In genomic region chr5:158434749-158435148, GRCh38 we compare ENCODE assay signal across 14 cellular contexts.
DNase-seq lines count a peak whose midpoint lies in the region; ATAC-seq and TF ChIP-seq lines count a peak whose summit lies in the region.
"Had no signal": no experiment of that assay in that cellular context is flagged by ENCODE, and none has a peak within 500 bp of the region (broad histone marks: within the 10 kb centered on the region; RNA-seq: fewer than 3 reads in every experiment).

No MANE protein-coding gene starts in this region.

- no peak overlapping the region for H3K9ac ChIP-seq in Karpas-422 (ENCODE audit: low read length)

- peak; percentile 8 for ATAC-seq in HG03045 (IDR thresholded peaks at IDR 0.05; ENCODE audit: unreplicated experiment)
- ATAC-seq in activated CD8-positive, alpha-beta T cell treated with anti-CD3 and anti-CD28 coated beads, Interleukin-2, amount 10 ng/mL, durations not matched to agents 7 days and 5 days: peak; percentile 18
- ATAC-seq in stimulated activated memory B cell treated with anti-CD40 and anti-IgM and Interleukin-4, amounts not matched to agents 10 μg/mL and 1 μg/mL and 100 μg/mL, for 72 hours: peak; percentile 16

- H4K20me1 ChIP-seq in Karpas-422 (ENCODE audit: insufficient read depth, low read depth, low read length): no peaks in the 10 kb centered on the region

- H3K4me1 ChIP-seq in prostate gland (replicated peaks): no peaks in the 10 kb centered on the region
- H3K4me1 ChIP-seq in Karpas-422 (ENCODE audit: low read length): peaks cover 7% of the 10 kb centered on the region

- H3K9me3 ChIP-seq in prostate gland (no peaks in the 10 kb centered on the region), Karpas-422 (ENCODE audit: low read length) (no peaks in the 10 kb centered on the region)

- peaks cover 7% of the 10 kb centered on the region for H3K36me3 Mint-ChIP-seq in activated naive CD4-positive, alpha-beta T cell treated with anti-CD3 and anti-CD28 coated beads, Interleukin-2, amount 10 ng/mL, durations not matched to agents 7 days and 5 days
- H3K36me3 Mint-ChIP-seq in activated CD8-positive, alpha-beta T cell treated with anti-CD3 and anti-CD28 coated beads, Interleukin-2, amount 10 ng/mL, durations not matched to agents 7 days and 5 days (ENCODE audit: low read depth): peaks cover 43% of the 10 kb centered on the region
- H3K36me3 Mint-ChIP-seq in stimulated activated memory B cell treated with anti-CD40 and anti-IgM and Interleukin-4, amounts not matched to agents 10 μg/mL and 1 μg/mL and 100 μg/mL, for 72 hours: no peaks in the 10 kb centered on the region

- no peak overlapping the region for H3K4me2 ChIP-seq in Karpas-422 (ENCODE audit: low read depth, low read length, poor library complexity, severe bottlenecking)

- H3K4me1 Mint-ChIP-seq in activated naive CD4-positive, alpha-beta T cell treated with anti-CD3 and anti-CD28 coated beads, Interleukin-2, amount 10 ng/mL, durations not matched to agents 7 days and 5 days: peaks cover 53% of the 10 kb centered on the region
- H3K4me1 Mint-ChIP-seq in activated CD8-positive, alpha-beta T cell treated with anti-CD3 and anti-CD28 coated beads, Interleukin-2, amount 10 ng/mL, durations not matched to agents 7 days and 5 days (ENCODE audit: low read depth): peaks cover 50% of the 10 kb centered on the region
- H3K4me1 Mint-ChIP-seq in stimulated activated memory B cell treated with anti-CD40 and anti-IgM and Interleukin-4, amounts not matched to agents 10 μg/mL and 1 μg/mL and 100 μg/mL, for 72 hours: peaks cover 57% of the 10 kb centered on the region

- H3K27me3 Mint-ChIP-seq in activated naive CD4-positive, alpha-beta T cell treated with anti-CD3 and anti-CD28 coated beads, Interleukin-2, amount 10 ng/mL, durations not matched to agents 7 days and 5 days: no peaks in the 10 kb centered on the region
- no peaks in the 10 kb centered on the region for H3K27me3 Mint-ChIP-seq in activated CD8-positive, alpha-beta T cell treated with anti-CD3 and anti-CD28 coated beads, Interleukin-2, amount 10 ng/mL, durations not matched to agents 7 days and 5 days (ENCODE audit: low read depth)
- no peaks in the 10 kb centered on the region for H3K27me3 Mint-ChIP-seq in stimulated activated memory B cell treated with anti-CD40 and anti-IgM and Interleukin-4, amounts not matched to agents 10 μg/mL and 1 μg/mL and 100 μg/mL, for 72 hours

- H3K36me3 ChIP-seq in prostate gland: no peaks in the 10 kb centered on the region
- H3K36me3 ChIP-seq in Karpas-422 (ENCODE audit: insufficient read depth, low read length): no peaks in the 10 kb centered on the region
- H3K36me3 ChIP-seq: esophagus muscularis mucosa, tibial nerve had no signal

- CTCF ChIA-PET in activated naive CD4-positive, alpha-beta T cell treated with anti-CD3 and anti-CD28 coated beads, Interleukin-2, amount 10 ng/mL, durations not matched to agents 7 days and 5 days (lab: Charles Lee): no interaction called here
- CTCF ChIA-PET in activated CD8-positive, alpha-beta T cell treated with anti-CD3 and anti-CD28 coated beads, Interleukin-2, amount 10 ng/mL, durations not matched to agents 7 days and 5 days (lab: Charles Lee): interaction anchor here (0.9 to 2.0 kb wide), 5 partner anchors 25 to 722 kb away, joined by 3 to 4 read pairs (median 3); no protein-coding TSS in a partner anchor

- POLR2A ChIA-PET in activated CD8-positive, alpha-beta T cell treated with anti-CD3 and anti-CD28 coated beads, Interleukin-2, amount 10 ng/mL, durations not matched to agents 7 days and 5 days (lab: Charles Lee): no interaction called here

- no peak for TF ChIP-seq POLR2A in prostate gland (IDR thresholded peaks at IDR 0.05)

- 43% methylated on average over 2 of the region's 2 CpGs for WGBS in prostate gland

- H3K4me3 ChIP-seq in prostate gland: no peak overlapping the region
- no peak overlapping the region for H3K4me3 ChIP-seq in Karpas-422 (ENCODE audit: low read length)
- H3K4me3 ChIP-seq: esophagus muscularis mucosa, tibial nerve had no signal

- intact Hi-C loops in prostate gland (cut with DNase I): no loop called here

- TF ChIP-seq CTCF in prostate gland (IDR thresholded peaks at IDR 0.05): no peak

- peak overlapping the region; percentile 60 for H3K4me3 Mint-ChIP-seq in activated naive CD4-positive, alpha-beta T cell treated with anti-CD3 and anti-CD28 coated beads, Interleukin-2, amount 10 ng/mL, durations not matched to agents 7 days and 5 days
- peak overlapping the region; percentile 57 for H3K4me3 Mint-ChIP-seq in activated CD8-positive, alpha-beta T cell treated with anti-CD3 and anti-CD28 coated beads, Interleukin-2, amount 10 ng/mL, durations not matched to agents 7 days and 5 days
- no peak overlapping the region for H3K4me3 Mint-ChIP-seq in stimulated activated memory B cell treated with anti-CD40 and anti-IgM and Interleukin-4, amounts not matched to agents 10 μg/mL and 1 μg/mL and 100 μg/mL, for 72 hours

- no peak for DNase-seq in activated naive CD4-positive, alpha-beta T cell treated with anti-CD3 and anti-CD28 coated beads, Interleukin-2, amount 10 ng/mL, durations not matched to agents 7 days and 5 days
- no peak for DNase-seq in activated naive CD4-positive, alpha-beta T cell treated with Interleukin-2 at 50 U/mL for 16 hours
- DNase-seq in activated CD8-positive, alpha-beta T cell treated with anti-CD3 and anti-CD28 coated beads, Interleukin-2, amount 10 ng/mL, durations not matched to agents 7 days and 5 days: peak; percentile 25
- no peak for DNase-seq in NCI-H69 (lab: John Stamatoyannopoulos, UW)
- DNase-seq in prostate gland (ENCODE audit: low spot score): no peak
- no peak for DNase-seq in Karpas-422
- DNase-seq: activated CD8-positive, alpha-beta memory T cell treated with anti-CD3 and anti-CD28 coated beads, Interleukin-2, amount 50 U/mL, for 48 hours; cerebellar nuclear complex; DMS79; right cardiac atrium had no signal

- no peaks in the 10 kb centered on the region for H3K9me2 ChIP-seq in Karpas-422 (replicated peaks; ENCODE audit: insufficient read depth, low read length)

- no peaks in the 10 kb centered on the region for H3K79me2 ChIP-seq in Karpas-422 (ENCODE audit: low read length)

- peak overlapping the region; percentile 91 for H3K27ac Mint-ChIP-seq in activated naive CD4-positive, alpha-beta T cell treated with anti-CD3 and anti-CD28 coated beads, Interleukin-2, amount 10 ng/mL, durations not matched to agents 7 days and 5 days
- H3K27ac Mint-ChIP-seq in activated CD8-positive, alpha-beta T cell treated with anti-CD3 and anti-CD28 coated beads, Interleukin-2, amount 10 ng/mL, durations not matched to agents 7 days and 5 days: peak overlapping the region; percentile 93
- H3K27ac Mint-ChIP-seq in stimulated activated memory B cell treated with anti-CD40 and anti-IgM and Interleukin-4, amounts not matched to agents 10 μg/mL and 1 μg/mL and 100 μg/mL, for 72 hours: peak overlapping the region; percentile 28

- H3K9me3 Mint-ChIP-seq in activated naive CD4-positive, alpha-beta T cell treated with anti-CD3 and anti-CD28 coated beads, Interleukin-2, amount 10 ng/mL, durations not matched to agents 7 days and 5 days: peaks cover 7% of the 10 kb centered on the region
- peaks cover 44% of the 10 kb centered on the region for H3K9me3 Mint-ChIP-seq in activated CD8-positive, alpha-beta T cell treated with anti-CD3 and anti-CD28 coated beads, Interleukin-2, amount 10 ng/mL, durations not matched to agents 7 days and 5 days (ENCODE audit: insufficient read depth)
- H3K9me3 Mint-ChIP-seq in stimulated activated memory B cell treated with anti-CD40 and anti-IgM and Interleukin-4, amounts not matched to agents 10 μg/mL and 1 μg/mL and 100 μg/mL, for 72 hours: peaks cover 3% of the 10 kb centered on the region

- H3K27ac ChIP-seq in prostate gland (no peak overlapping the region), Karpas-422 (ENCODE audit: low read length) (no peak overlapping the region)
- H3K27ac ChIP-seq: esophagus muscularis mucosa, tibial nerve had no signal

- H3K27me3 ChIP-seq in prostate gland (replicated peaks; ENCODE audit: insufficient read depth): no peaks in the 10 kb centered on the region
- 0 out of 2 replicates have a peak, but pooled peaks cover 3% of the 10 kb centered on the region for H3K27me3 ChIP-seq in Karpas-422 (ENCODE audit: low read length)
- H3K27me3 ChIP-seq: esophagus muscularis mucosa, tibial nerve had no signal

- no peak overlapping the region for H2AFZ ChIP-seq in Karpas-422 (ENCODE audit: low read length)

Comparison
In these comparisons a context has a peak if more than half of its experiments do, and no peak if none do; other contexts are left out.
1. H3K27ac Mint-ChIP-seq: peak in every context shown above with its lines; median percentile 93 in activated CD8-positive, alpha-beta T cell treated with anti-CD3 and anti-CD28 coated beads, Interleukin-2, amount 10 ng/mL, durations not matched to agents 7 days and 5 days; 91 in activated naive CD4-positive, alpha-beta T cell treated with anti-CD3 and anti-CD28 coated beads, Interleukin-2, amount 10 ng/mL, durations not matched to agents 7 days and 5 days; 28 in stimulated activated memory B cell treated with anti-CD40 and anti-IgM and Interleukin-4, amounts not matched to agents 10 μg/mL and 1 μg/mL and 100 μg/mL, for 72 hours.